ENCODE assay signal across 8 cellular contexts in the genomic region with DNA sequence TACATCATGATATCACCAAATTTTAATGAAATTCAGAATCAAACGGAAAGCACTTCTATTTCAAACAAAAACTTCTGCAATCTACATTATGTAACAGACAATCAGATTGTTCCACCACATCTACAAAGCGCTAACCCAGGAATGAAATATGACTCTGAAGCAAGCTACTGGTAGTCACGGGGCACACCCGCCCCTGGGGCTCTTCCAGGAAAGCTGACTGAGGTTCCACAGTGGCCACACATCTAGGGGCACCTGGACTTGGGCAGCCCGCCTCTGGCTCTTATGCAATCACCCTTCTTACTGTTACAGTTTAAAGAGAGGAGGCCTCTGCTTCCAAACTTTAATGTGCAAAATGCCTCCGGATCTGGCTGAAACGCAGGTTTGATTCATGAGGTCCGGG. TPM values are rescaled to one million over a fixed set of nuclear protein-coding genes. Genes with fewer than 3 reads are reported as not detected.
A peak's percentile ranks its signal among the peaks of the same experiment; 100 is the strongest.
DNase-seq lines count a peak whose midpoint lies in the region; ATAC-seq, FAIRE-seq and TF ChIP-seq lines count a peak whose summit lies in the region.

No MANE protein-coding gene starts in this region.

- intact Hi-C loops in endothelial cell of umbilical vein (cut with micrococcal nuclease): no loop called here

- CTCF ChIA-PET in endothelial cell of umbilical vein (lab: Charles Lee): interaction anchor here (0.7 to 2.6 kb wide), 9 partner anchors 10 to 171 kb away, joined by 3 to 16 read pairs (median 7); no protein-coding TSS in a partner anchor

- peak; percentile 1 for DNase-seq in NCI-H2029 treated with DMSO at 0.1 percent for 48 hours (lab: John Stamatoyannopoulos, UW)
- no peak for DNase-seq in NCI-H2029 (lab: John Stamatoyannopoulos, UW)
- DNase-seq in SJCRH30: peak; percentile 41 to 60
- peak; percentile 67 for DNase-seq in endothelial cell of umbilical vein (ENCODE audit: low read depth, low spot score)
- no peak for DNase-seq in stimulated activated CD4-positive, alpha-beta T cell treated with anti-CD3 and anti-CD28 coated beads, Interleukin-2, amount 100 ng/mL, for 24 hours

- H3K9ac ChIP-seq in endothelial cell of umbilical vein (replicated peaks; ENCODE audit: extremely low read depth, insufficient read depth, low read length) (peak overlapping the region; percentile 88), muscle layer of colon (ENCODE audit: low read length) (peak overlapping the region; percentile 16)

- no peak overlapping the region for H3K4me3 ChIP-seq in SJCRH30
- peak overlapping the region in 1 of 3 experiments; percentile 17 for H3K4me3 ChIP-seq in endothelial cell of umbilical vein (replicated peaks in 1 of 3; ENCODE audit: insufficient read depth in 1 of 3, low read depth in 1 of 3, low read length in 3 of 3)
- H3K4me3 ChIP-seq in muscle layer of colon (ENCODE audit: low read depth in 1 of 2, low read length in 2 of 2): peak overlapping the region in 1 of 2 donors; percentile 30

- TF ChIP-seq POLR2A in endothelial cell of umbilical vein (IDR thresholded peaks at IDR 0.05; ENCODE audit: low read depth, low read length): no peak

- H3K9me1 ChIP-seq in endothelial cell of umbilical vein (replicated peaks; ENCODE audit: control insufficient read depth, extremely low read depth, insufficient read depth, low read length): no peaks in the 10 kb centered on the region

- no peak overlapping the region for H2AFZ ChIP-seq in endothelial cell of umbilical vein (ENCODE audit: low read depth, low read length)

- peak; percentile 57 for FAIRE-seq in endothelial cell of umbilical vein (lab: Jason Lieb, UNC)

- peak overlapping the region; percentile 68 for H3K4me2 ChIP-seq in endothelial cell of umbilical vein (ENCODE audit: insufficient read depth, low read length)

- H3K79me2 ChIP-seq in endothelial cell of umbilical vein (ENCODE audit: control insufficient read depth, insufficient read depth, low read length): peaks cover 57% of the 10 kb centered on the region

- H3K4me1 ChIP-seq in SJCRH30 (peaks cover 23% of the 10 kb centered on the region), endothelial cell of umbilical vein (ENCODE audit: control insufficient read depth, extremely low read depth, insufficient read depth, low read length) (peaks cover 42% of the 10 kb centered on the region), muscle layer of colon (ENCODE audit: insufficient read depth, low read length) (peaks cover 55% of the 10 kb centered on the region)

- H3K27me3 ChIP-seq in SJCRH30 (no peaks in the 10 kb centered on the region), endothelial cell of umbilical vein (ENCODE audit: control insufficient read depth in 2 of 2, insufficient read depth in 2 of 2, low read length in 2 of 2) (no peaks in the 10 kb centered on the region), muscle layer of colon (ENCODE audit: control insufficient read depth in 1 of 2, insufficient read depth in 2 of 2, low read length in 2 of 2) (no peaks in the 10 kb centered on the region)

- dilution Hi-C loops in endothelial cell of umbilical vein (cut with MboI; ENCODE audit: extremely low pct_ligation_motif_present, low sequenced_read_pairs): no loop called here

- ATAC-seq in HG03521 (IDR thresholded peaks at IDR 0.05; ENCODE audit: unreplicated experiment) (no peak), GM21447 (IDR thresholded peaks at IDR 0.05; ENCODE audit: unreplicated experiment) (no peak)

- TF ChIP-seq CTCF in endothelial cell of umbilical vein (IDR thresholded peaks at IDR 0.05; ENCODE audit: extremely low read depth in 1 of 2, insufficient read depth in 1 of 2, low read depth in 1 of 2, low read length in 2 of 2): no peak

- no TSS peak for BruUV-seq in endothelial cell of umbilical vein (replicated peaks; lab: Mats Ljungman, UMichigan)

- no peaks in the 10 kb centered on the region for H3K9me3 ChIP-seq in SJCRH30 (replicated peaks)
- no peaks in the 10 kb centered on the region for H3K9me3 ChIP-seq in endothelial cell of umbilical vein (replicated peaks; ENCODE audit: control insufficient read depth, insufficient read depth, low read length)
- no peaks in the 10 kb centered on the region for H3K9me3 ChIP-seq in muscle layer of colon (ENCODE audit: low read length)

- H3K27ac ChIP-seq in SJCRH30 (peak overlapping the region; percentile 35), endothelial cell of umbilical vein (ENCODE audit: insufficient read depth, low read depth, low read length) (peak overlapping the region; percentile 99), muscle layer of colon (ENCODE audit: low read depth, low read length) (peak overlapping the region; percentile 94)

- POLR2A ChIA-PET in endothelial cell of umbilical vein (lab: Charles Lee): interaction anchor here (1.8 kb wide), 1 partner anchor 26 kb away, joined by 5 read pairs; no protein-coding TSS in a partner anchor

- no peaks in the 10 kb centered on the region for H4K20me1 ChIP-seq in endothelial cell of umbilical vein (replicated peaks; ENCODE audit: control insufficient read depth, extremely low read depth, insufficient read depth, low read length)

- H3K36me3 ChIP-seq in SJCRH30: no peaks in the 10 kb centered on the region
- H3K36me3 ChIP-seq in endothelial cell of umbilical vein (ENCODE audit: control insufficient read depth in 2 of 2, extremely low read depth in 1 of 2, insufficient read depth in 2 of 2, low read length in 2 of 2): no peaks in the 10 kb centered on the region
- H3K36me3 ChIP-seq in muscle layer of colon (ENCODE audit: insufficient read depth, low read length): no peaks in the 10 kb centered on the region

TF ChIP-seq in endothelial cell of umbilical vein, 7 proteins besides CTCF, POLR2A, EP300 and RAD21:
- TF ChIP-seq FOS (IDR thresholded peaks at IDR 0.05; ENCODE audit: borderline replicate concordance, insufficient read depth, low read length): no peak
- TF ChIP-seq, protein P1, sequence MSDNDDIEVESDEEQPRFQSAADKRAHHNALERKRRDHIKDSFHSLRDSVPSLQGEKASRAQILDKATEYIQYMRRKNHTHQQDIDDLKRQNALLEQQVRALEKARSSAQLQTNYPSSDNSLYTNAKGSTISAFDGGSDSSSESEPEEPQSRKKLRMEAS (IDR thresholded peaks at IDR 0.05; ENCODE audit: insufficient read depth, insufficient read length): no peak
- no peak for TF ChIP-seq EZH2 (IDR thresholded peaks at IDR 0.05; ENCODE audit: borderline replicate concordance, low read depth, low read length, severe bottlenecking)
- TF ChIP-seq GATA2 (IDR thresholded peaks at IDR 0.05; ENCODE audit: insufficient read depth, insufficient read length, low read depth, low read length): no peak
- TF ChIP-seq JUN (IDR thresholded peaks at IDR 0.05; ENCODE audit: borderline replicate concordance, insufficient read depth, insufficient read length, low read depth): no peak
- TF ChIP-seq MYC (IDR thresholded peaks at IDR 0.05; ENCODE audit: low read depth, low read length): no peak
- no peak for TF ChIP-seq POLR2AphosphoS5 (IDR thresholded peaks at IDR 0.05; ENCODE audit: insufficient read depth, low read depth, low read length)

RNA-seq across cellular contexts. Expression of a gene that starts 27.5 kb away (rescaled TPM):
- 5.9 and 7.5 TPM in 2 replicates for total RNA-seq in SJCRH30 (2014; rRNA removed; shearing (Covaris generic))
- 30.9 and 34.0 TPM in 2 replicates for total RNA-seq in endothelial cell of umbilical vein
- 9.5 and 10.1 TPM in 2 replicates for polyA plus RNA-seq in endothelial cell of umbilical vein
- polyA plus RNA-seq in endothelial cell of umbilical vein (2011; cell fraction: cytosol; rRNA removed): 7.6 and 7.7 TPM in 2 replicates
- polyA plus RNA-seq in endothelial cell of umbilical vein (2011; cell fraction: nucleus; rRNA removed): 32.1 and 36.2 TPM in 2 replicates
- 13.0 and 16.4 TPM in 2 replicates for polyA plus RNA-seq in endothelial cell of umbilical vein (2012)
- polyA minus RNA-seq in endothelial cell of umbilical vein: 14.7 and 15.3 TPM in 2 replicates
- 19.4 TPM for polyA minus RNA-seq in endothelial cell of umbilical vein (2011; cell fraction: cytosol; rRNA and poly(A)+ RNA removed)
- 23.9 and 24.1 TPM in 2 replicates for polyA minus RNA-seq in endothelial cell of umbilical vein (2011; cell fraction: nucleus; rRNA and poly(A)+ RNA removed)

Comparison
In these comparisons a context has a peak if more than half of its experiments do, and no peak if none do; other contexts are left out.
1. DNase-seq: peak in NCI-H2029 treated with DMSO at 0.1 percent for 48 hours (single experiment), SJCRH30 (2 of 2) and endothelial cell of umbilical vein (single experiment); none in NCI-H2029 (single experiment) and stimulated activated CD4-positive, alpha-beta T cell treated with anti-CD3 and anti-CD28 coated beads, Interleukin-2, amount 100 ng/mL, for 24 hours (0 of 2).
2. H3K27ac ChIP-seq: peak in every context shown above with its lines; median percentile 99 in endothelial cell of umbilical vein; 94 in muscle layer of colon; 35 in SJCRH30.